In genomic region chr16:23082161-23082788, GRCh38 we compare ENCODE assay signal across 13 cellular contexts.
DNase-seq lines count a peak whose midpoint lies in the region; ATAC-seq and TF ChIP-seq lines count a peak whose summit lies in the region.
"Had no signal": no experiment of that assay in that cellular context is flagged by ENCODE, and none has a peak within 500 bp of the region (broad histone marks: within the 10 kb centered on the region; RNA-seq: fewer than 3 reads in every experiment).

No MANE protein-coding gene starts in this region.

- in situ Hi-C loops in mammary epithelial cell (cut with MboI; ENCODE audit: low sequenced_read_pairs in 2 of 2): no loop called here

- peak overlapping the region in 2 of 3 experiments; percentile 5 to 79; a peak in 3 of 7 replicates for H3K27ac Mint-ChIP-seq in H9
- H3K27ac Mint-ChIP-seq in stimulated activated effector memory CD8-positive, alpha-beta T cell treated with anti-CD3 and anti-CD28 coated beads, Interleukin-12 subunit alpha, Interleukin-12 subunit beta, amount 100 ng/mL, for 72 hours: no peak overlapping the region

- H3K18ac ChIP-seq in H9 (ENCODE audit: insufficient read length, low read depth, low read length): no peak overlapping the region

- no peak overlapping the region for H3T11ph ChIP-seq in H9 (ENCODE audit: low read length)

- peak overlapping the region; percentile 12 for H3K23ac ChIP-seq in H9 (ENCODE audit: insufficient read length, low read depth, low read length)

- peaks cover 33 to 50% (median 49%) of the 10 kb centered on the region in 3 experiments; a peak in 6 of 7 replicates for H3K36me3 Mint-ChIP-seq in H9 (ENCODE audit: insufficient read depth in 1 of 3, low read depth in 3 of 3)
- peaks cover 38% of the 10 kb centered on the region for H3K36me3 Mint-ChIP-seq in stimulated activated effector memory CD8-positive, alpha-beta T cell treated with anti-CD3 and anti-CD28 coated beads, Interleukin-12 subunit alpha, Interleukin-12 subunit beta, amount 100 ng/mL, for 72 hours

- peaks cover 32 to 35% of the 10 kb centered on the region in 2 experiments for H3K4me1 Mint-ChIP-seq in H9
- H3K4me1 Mint-ChIP-seq in stimulated activated effector memory CD8-positive, alpha-beta T cell treated with anti-CD3 and anti-CD28 coated beads, Interleukin-12 subunit alpha, Interleukin-12 subunit beta, amount 100 ng/mL, for 72 hours: no peaks in the 10 kb centered on the region

- 0 out of 2 replicates have a peak overlapping the region, but pooled peaks have one; percentile 17 for H3K14ac ChIP-seq in H9 (ENCODE audit: insufficient read depth, low read length)

- no peak overlapping the region for H2BK15ac ChIP-seq in H9 (ENCODE audit: low read depth, low read length)

- no TSS peak for BruUV-seq in mammary epithelial cell (replicated peaks; lab: Mats Ljungman, UMichigan)

- H4K91ac ChIP-seq in H9 (ENCODE audit: insufficient read length, low read depth, low read length): no peak overlapping the region

- peaks cover 18% of the 10 kb centered on the region for H3K36me3 ChIP-seq in mammary epithelial cell (ENCODE audit: insufficient read depth, low read length)
- peaks cover 45% of the 10 kb centered on the region for H3K36me3 ChIP-seq in mesodermal cell (ENCODE audit: control insufficient read depth, insufficient read depth, low read length)
- peaks cover 32% of the 10 kb centered on the region for H3K36me3 ChIP-seq in suprapubic skin

- H3K79me1 ChIP-seq in H9 (ENCODE audit: insufficient read depth, low read depth, low read length, poor library complexity, severe bottlenecking): no peaks in the 10 kb centered on the region

- H3K27me3 ChIP-seq in H9 (ENCODE audit: insufficient read depth, low read length): no peaks in the 10 kb centered on the region
- H3K27me3 ChIP-seq in mammary epithelial cell (ENCODE audit: insufficient read depth, low read length): no peaks in the 10 kb centered on the region
- no peaks in the 10 kb centered on the region for H3K27me3 ChIP-seq in suprapubic skin
- H3K27me3 ChIP-seq: SJSA1, vagina had no signal

- H3K4me3 ChIP-seq in mammary epithelial cell (replicated peaks in 1 of 3; ENCODE audit: insufficient read depth in 1 of 3, low read depth in 2 of 3, low read length in 3 of 3) (no peak overlapping the region), mesodermal cell (ENCODE audit: extremely low read depth, insufficient read depth, low read length, poor library complexity, severe bottlenecking) (no peak overlapping the region), suprapubic skin (no peak overlapping the region)
- H3K4me3 ChIP-seq: SJSA1, vagina had no signal

- no peak overlapping the region for H3K4me2 ChIP-seq in H9 (ENCODE audit: insufficient read depth, insufficient read length, low read length)
- H3K4me2 ChIP-seq in mammary epithelial cell (ENCODE audit: insufficient read depth, low read depth, low read length): peak overlapping the region; percentile 60

- dilution Hi-C loops in mammary epithelial cell (cut with HindIII; ENCODE audit: low sequenced_read_pairs): no loop called here

- no peaks in the 10 kb centered on the region for H3K9me3 Mint-ChIP-seq in H9
- H3K9me3 Mint-ChIP-seq in stimulated activated effector memory CD8-positive, alpha-beta T cell treated with anti-CD3 and anti-CD28 coated beads, Interleukin-12 subunit alpha, Interleukin-12 subunit beta, amount 100 ng/mL, for 72 hours: no peaks in the 10 kb centered on the region

- no peak overlapping the region for H2AK5ac ChIP-seq in H9 (ENCODE audit: insufficient read length, low read length)

- H3K9me3 ChIP-seq in H9 (ENCODE audit: control insufficient read depth, low read depth, low read length) (no peaks in the 10 kb centered on the region), mammary epithelial cell (replicated peaks; ENCODE audit: insufficient read depth, low read length) (no peaks in the 10 kb centered on the region), mesodermal cell (ENCODE audit: control insufficient read depth, low read length) (no peaks in the 10 kb centered on the region), suprapubic skin (no peaks in the 10 kb centered on the region)
- H3K9me3 ChIP-seq: SJSA1, vagina had no signal

- H2BK20ac ChIP-seq in H9 (ENCODE audit: low read depth, low read length, poor library complexity, severe bottlenecking): no peak overlapping the region

- no peak for ATAC-seq in stimulated activated effector memory CD8-positive, alpha-beta T cell treated with anti-CD3 and anti-CD28 coated beads, Interleukin-12 subunit alpha, Interleukin-12 subunit beta, amount 100 ng/mL, for 72 hours

- no CpG with 5 or more reads among the region's 9 CpGs for WGBS in H9 (ENCODE audit: extremely low coverage, insufficient read length, low lambda C conversion rate)
- 20% methylated on average over 9 of the region's 9 CpGs for WGBS in mammary epithelial cell (ENCODE audit: low coverage, missing lambda C conversion rate)
- 94 to 98% methylated on average over 6 to 7 of the region's 9 CpGs for WGBS in mesodermal cell (ENCODE audit: insufficient coverage in 2 of 2), 2 experiments
- WGBS in suprapubic skin: 80% methylated on average over 9 of the region's 9 CpGs

- intact Hi-C loops in mammary epithelial cell (cut with micrococcal nuclease): loop anchor here (2.0 kb wide), 1 partner anchor 63 kb away; no protein-coding TSS in a partner anchor

- H3K27ac ChIP-seq in H9 (ENCODE audit: insufficient read length, low read depth, low read length) (no peak overlapping the region), mammary epithelial cell (ENCODE audit: insufficient read depth, low read depth, low read length) (peak overlapping the region; percentile 69), mesodermal cell (ENCODE audit: low read depth, low read length, severe bottlenecking) (peak overlapping the region; percentile 31), suprapubic skin (no peak overlapping the region)
- H3K27ac ChIP-seq: SJSA1, vagina had no signal

- TF ChIP-seq CTCF in H9 (conservative IDR thresholded peaks at IDR 0.05) (no peak), mammary epithelial cell (conservative IDR thresholded peaks at IDR 0.05 in 1 of 2, IDR thresholded peaks at IDR 0.05 in 1 of 2; ENCODE audit: extremely low read depth in 1 of 2, insufficient read depth in 1 of 2, low read depth in 1 of 2, low read length in 2 of 2) (no peak), suprapubic skin (IDR thresholded peaks at IDR 0.05) (no peak)

- DNase-seq in H9 (no peak), NCI-H2107 (lab: John Stamatoyannopoulos, UW) (peak; percentile 41), mammary epithelial cell (peak; percentile 38), SW 1271 (lab: John Stamatoyannopoulos, UW) (no peak), suprapubic skin (ENCODE audit: low spot score in 2 of 2) (no peak), NCI-H446 treated with DMSO at 0.1 percent for 48 hours (lab: John Stamatoyannopoulos, UW) (no peak)
- no peak for DNase-seq in stimulated activated effector memory CD8-positive, alpha-beta T cell treated with anti-CD3 and anti-CD28 coated beads, Interleukin-12 subunit alpha, Interleukin-12 subunit beta, amount 100 ng/mL, for 72 hours (ENCODE audit: low spot score in 2 of 2)
- DNase-seq: activated naive CD4-positive, alpha-beta T cell treated with anti-CD3 and anti-CD28 coated beads, Interleukin-2, amount 50 U/mL, for 16 hours; DMS 273 treated with DMSO at 0.1 percent for 48 hours; NCI-H2029 had no signal

- H3K4me1 ChIP-seq in H9 (ENCODE audit: insufficient read depth, low read length) (0 out of 2 replicates have a peak, but pooled peaks cover 3% of the 10 kb centered on the region), mammary epithelial cell (ENCODE audit: insufficient read depth, low read length) (peaks cover 39% of the 10 kb centered on the region), mesodermal cell (ENCODE audit: control insufficient read depth, insufficient read depth, low read length, poor library complexity, severe bottlenecking) (no peaks in the 10 kb centered on the region), suprapubic skin (peaks cover 16% of the 10 kb centered on the region)

- H3K79me2 ChIP-seq in H9 (ENCODE audit: insufficient read depth, low read length) (no peaks in the 10 kb centered on the region), mammary epithelial cell (ENCODE audit: insufficient read depth, low read length) (peaks cover 32% of the 10 kb centered on the region)

- H2AFZ ChIP-seq in H9 (ENCODE audit: low read length): no peak overlapping the region
- H2AFZ ChIP-seq in mammary epithelial cell (ENCODE audit: low read depth, low read length): no peak overlapping the region

- no peak overlapping the region for H2BK5ac ChIP-seq in H9 (ENCODE audit: insufficient read length, low read length)

- TF ChIP-seq EP300 in suprapubic skin (IDR thresholded peaks at IDR 0.05): no peak

- no peak overlapping the region for H3K56ac ChIP-seq in H9 (ENCODE audit: insufficient read length, low read depth, low read length)

- H3K23me2 ChIP-seq in H9 (ENCODE audit: insufficient read length, low read depth, low read length, poor library complexity, severe bottlenecking): no peaks in the 10 kb centered on the region

- TF ChIP-seq POLR2A in suprapubic skin (IDR thresholded peaks at IDR 0.05): no peak

- no peak overlapping the region for H3K4me3 Mint-ChIP-seq in H9
- no peak overlapping the region for H3K4me3 Mint-ChIP-seq in stimulated activated effector memory CD8-positive, alpha-beta T cell treated with anti-CD3 and anti-CD28 coated beads, Interleukin-12 subunit alpha, Interleukin-12 subunit beta, amount 100 ng/mL, for 72 hours

- H4K20me1 ChIP-seq in H9 (ENCODE audit: control insufficient read depth, insufficient read depth, insufficient read length) (no peaks in the 10 kb centered on the region), mammary epithelial cell (ENCODE audit: insufficient read depth, low read length) (no peaks in the 10 kb centered on the region)

- CTCF ChIA-PET in mammary epithelial cell (lab: Charles Lee; ENCODE audit: low non-redundant PET): interaction anchor here (0.6 kb wide), 1 partner anchor 105 kb away, joined by 5 read pairs; no protein-coding TSS in a partner anchor

- no peaks in the 10 kb centered on the region for H3K27me3 Mint-ChIP-seq in H9 (ENCODE audit: low read depth)

- H4K5ac ChIP-seq in H9 (ENCODE audit: insufficient read length, low read depth, low read length): no peak overlapping the region

- no peak overlapping the region for H2BK12ac ChIP-seq in H9 (ENCODE audit: insufficient read length, low read depth, low read length)

- no peak overlapping the region for H2BK120ac ChIP-seq in H9 (ENCODE audit: low read depth, low read length, poor library complexity, severe bottlenecking)

- no peak overlapping the region for H3K4ac ChIP-seq in H9 (ENCODE audit: low read depth, low read length)

- H4K8ac ChIP-seq in H9 (replicated peaks; ENCODE audit: insufficient read length, low read depth, low read length): no peak overlapping the region

- H3K9ac ChIP-seq in H9 (ENCODE audit: extremely low read depth, insufficient read length, low read length): no peak overlapping the region
- peak overlapping the region; percentile 5 for H3K9ac ChIP-seq in mammary epithelial cell (ENCODE audit: insufficient read depth, low read length)

Comparison
In these comparisons a context has a peak if more than half of its experiments do, and no peak if none do; other contexts are left out.
1. DNase-seq: peak in NCI-H2107 (single experiment) and mammary epithelial cell (single experiment); none in H9 (single experiment), SW 1271 (0 of 2), stimulated activated effector memory CD8-positive, alpha-beta T cell treated with anti-CD3 and anti-CD28 coated beads, Interleukin-12 subunit alpha, Interleukin-12 subunit beta, amount 100 ng/mL, for 72 hours (0 of 2), suprapubic skin (0 of 2) and NCI-H446 treated with DMSO at 0.1 percent for 48 hours (single experiment).
2. H3K27ac ChIP-seq: peak in mammary epithelial cell (single experiment) and mesodermal cell (single experiment); none in H9 (single experiment) and suprapubic skin (single experiment).